8 cellular contexts compared by ENCODE assay signal in the genomic region with DNA sequence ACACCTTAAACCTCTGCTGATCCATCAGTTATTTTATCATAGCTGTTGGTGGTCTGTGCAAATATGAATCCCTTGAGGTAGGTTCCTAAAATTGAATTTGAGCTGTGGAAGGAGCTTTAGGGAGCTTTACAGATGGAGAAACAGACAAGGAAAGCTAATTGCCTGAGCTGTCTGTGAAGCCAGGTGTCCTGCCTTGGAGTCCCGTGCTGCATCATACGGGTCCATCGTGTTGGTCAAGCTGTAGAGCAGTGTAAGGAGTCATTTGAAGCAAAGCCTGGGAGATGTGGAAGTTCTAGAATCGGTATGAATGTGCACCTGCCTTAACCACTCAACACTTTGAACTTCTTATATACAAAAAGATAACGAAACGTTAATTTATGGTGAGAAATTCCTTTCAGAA. TPM values are rescaled to one million over a fixed set of nuclear protein-coding genes. Genes with fewer than 3 reads are reported as not detected.
DNase-seq lines count a peak whose midpoint lies in the region; ATAC-seq and TF ChIP-seq lines count a peak whose summit lies in the region.

No MANE protein-coding gene starts in this region.

- peaks cover 30% of the 10 kb centered on the region for H3K36me3 ChIP-seq in WERI-Rb-1
- H3K36me3 ChIP-seq in iPS-18a (ENCODE audit: control insufficient read depth, low read depth, low read length) = peaks cover 14% of the 10 kb centered on the region
- peaks cover 8% of the 10 kb centered on the region for H3K36me3 ChIP-seq in suprapubic skin

- no peak for DNase-seq in activated CD4-positive, alpha-beta T cell treated with anti-CD3 and anti-CD28 coated beads, Interleukin-2, amount 10 ng/mL, durations not matched to agents 7 days and 5 days
- DNase-seq in activated CD4-positive, alpha-beta T cell treated with anti-CD3 and anti-CD28 coated beads, Interleukin-2, amount 50 U/mL, for 4 hours = no peak
- DNase-seq in WERI-Rb-1 = no peak
- no peak for DNase-seq in suprapubic skin (ENCODE audit: low spot score in 2 of 2)
- DNase-seq in central memory CD4-positive, alpha-beta T cell = no peak

- peak overlapping the region; percentile 97 for H3K4me3 Mint-ChIP-seq in activated CD4-positive, alpha-beta T cell treated with anti-CD3 and anti-CD28 coated beads, Interleukin-2, amount 10 ng/mL, durations not matched to agents 7 days and 5 days

- H3K27me3 ChIP-seq in WERI-Rb-1 (ENCODE audit: insufficient read depth, low read depth, severe bottlenecking) = no peaks in the 10 kb centered on the region
- H3K27me3 ChIP-seq in iPS-18a (ENCODE audit: control insufficient read depth, insufficient read depth, low read length) = no peaks in the 10 kb centered on the region
- H3K27me3 ChIP-seq in suprapubic skin = no peaks in the 10 kb centered on the region

- CTCF ChIA-PET in activated CD4-positive, alpha-beta T cell treated with anti-CD3 and anti-CD28 coated beads, Interleukin-2, amount 10 ng/mL, durations not matched to agents 7 days and 5 days (lab: Charles Lee) = interaction anchor here (0.5 to 2.1 kb wide), 10 partner anchors 12 to 244 kb away, joined by 3 to 7 read pairs (median 4); partner anchors contain the start of gene CDC42EP2

- H3K9me3 ChIP-seq in WERI-Rb-1 (ENCODE audit: severe bottlenecking) = no peaks in the 10 kb centered on the region
- no peaks in the 10 kb centered on the region for H3K9me3 ChIP-seq in iPS-18a (ENCODE audit: control insufficient read depth, low read depth, low read length)
- no peaks in the 10 kb centered on the region for H3K9me3 ChIP-seq in suprapubic skin

- no peaks in the 10 kb centered on the region for H3K9me3 Mint-ChIP-seq in activated CD4-positive, alpha-beta T cell treated with anti-CD3 and anti-CD28 coated beads, Interleukin-2, amount 10 ng/mL, durations not matched to agents 7 days and 5 days

- H3K27ac ChIP-seq in WERI-Rb-1 = peak overlapping the region; percentile 94
- no peak overlapping the region for H3K27ac ChIP-seq in iPS-18a (ENCODE audit: low read length)
- peak overlapping the region; percentile 93 for H3K27ac ChIP-seq in suprapubic skin

- no peaks in the 10 kb centered on the region for H3K27me3 Mint-ChIP-seq in activated CD4-positive, alpha-beta T cell treated with anti-CD3 and anti-CD28 coated beads, Interleukin-2, amount 10 ng/mL, durations not matched to agents 7 days and 5 days

- H3K27ac Mint-ChIP-seq in activated CD4-positive, alpha-beta T cell treated with anti-CD3 and anti-CD28 coated beads, Interleukin-2, amount 10 ng/mL, durations not matched to agents 7 days and 5 days = peak overlapping the region; percentile 95

- peak overlapping the region; percentile 93 for H3K9ac ChIP-seq in iPS-18a (ENCODE audit: low read length)

- H3K4me1 Mint-ChIP-seq in activated CD4-positive, alpha-beta T cell treated with anti-CD3 and anti-CD28 coated beads, Interleukin-2, amount 10 ng/mL, durations not matched to agents 7 days and 5 days = peaks cover 63% of the 10 kb centered on the region

- POLR2A ChIA-PET in activated CD4-positive, alpha-beta T cell treated with anti-CD3 and anti-CD28 coated beads, Interleukin-2, amount 10 ng/mL, durations not matched to agents 7 days and 5 days (lab: Charles Lee) = interaction anchor here (0.5 to 1.1 kb wide), 2 partner anchors 9 to 165 kb away, joined by 3 read pairs; no protein-coding TSS in a partner anchor

- ATAC-seq in HG03175 (IDR thresholded peaks at IDR 0.05; ENCODE audit: unreplicated experiment) (no peak), HG03097 (IDR thresholded peaks at IDR 0.05; ENCODE audit: low FRiP score, unreplicated experiment) (no peak)

- no peak for TF ChIP-seq POLR2A in suprapubic skin (IDR thresholded peaks at IDR 0.05)

- H3K4me3 ChIP-seq in WERI-Rb-1 (ENCODE audit: low read depth, low read length) = peak overlapping the region; percentile 97
- peak overlapping the region; percentile 98 for H3K4me3 ChIP-seq in iPS-18a (ENCODE audit: low read length)
- peak overlapping the region; percentile 81 for H3K4me3 ChIP-seq in suprapubic skin

- TF ChIP-seq EP300 in suprapubic skin (IDR thresholded peaks at IDR 0.05) = no peak

- peaks cover 24% of the 10 kb centered on the region for H3K36me3 Mint-ChIP-seq in activated CD4-positive, alpha-beta T cell treated with anti-CD3 and anti-CD28 coated beads, Interleukin-2, amount 10 ng/mL, durations not matched to agents 7 days and 5 days (ENCODE audit: low read depth)

- no peak for TF ChIP-seq CTCF in WERI-Rb-1 (IDR thresholded peaks at IDR 0.05; ENCODE audit: low read depth, low read length)
- no peak for TF ChIP-seq CTCF in suprapubic skin (IDR thresholded peaks at IDR 0.05)

- 34% methylated on average over 6 of the region's 6 CpGs for WGBS in suprapubic skin

- H3K4me1 ChIP-seq in iPS-18a (ENCODE audit: control insufficient read depth, low read depth, low read length) (peaks cover 4% of the 10 kb centered on the region), suprapubic skin (peaks cover 21% of the 10 kb centered on the region)

RNA-seq across cellular contexts. Expression of gene POLA2, which starts 1.0 kb away (rescaled TPM):
- 10 to 100 TPM; 47.7 to 55.2 TPM for total RNA-seq in activated CD4-positive, alpha-beta T cell treated with anti-CD3 and anti-CD28 coated beads, Interleukin-2, amount 10 ng/mL, durations not matched to agents 7 days and 5 days
- 10 to 100 TPM in 1 of 4 donors, 1 to 10 TPM in 3; 4.5 to 19.7 (median 7.3) TPM for total RNA-seq in suprapubic skin

RNA-seq across cellular contexts. Expression of gene CDC42EP2, which starts 51.9 kb away (rescaled TPM):
- under 1 TPM; 0.25 to 0.67 TPM for total RNA-seq in activated CD4-positive, alpha-beta T cell treated with anti-CD3 and anti-CD28 coated beads, Interleukin-2, amount 10 ng/mL, durations not matched to agents 7 days and 5 days
- total RNA-seq in suprapubic skin = 1 to 10 TPM; 1.9 to 8.3 (median 5.7) TPM
